Comparison of ENCODE assay signal across 8 cellular contexts in the genomic region with DNA sequence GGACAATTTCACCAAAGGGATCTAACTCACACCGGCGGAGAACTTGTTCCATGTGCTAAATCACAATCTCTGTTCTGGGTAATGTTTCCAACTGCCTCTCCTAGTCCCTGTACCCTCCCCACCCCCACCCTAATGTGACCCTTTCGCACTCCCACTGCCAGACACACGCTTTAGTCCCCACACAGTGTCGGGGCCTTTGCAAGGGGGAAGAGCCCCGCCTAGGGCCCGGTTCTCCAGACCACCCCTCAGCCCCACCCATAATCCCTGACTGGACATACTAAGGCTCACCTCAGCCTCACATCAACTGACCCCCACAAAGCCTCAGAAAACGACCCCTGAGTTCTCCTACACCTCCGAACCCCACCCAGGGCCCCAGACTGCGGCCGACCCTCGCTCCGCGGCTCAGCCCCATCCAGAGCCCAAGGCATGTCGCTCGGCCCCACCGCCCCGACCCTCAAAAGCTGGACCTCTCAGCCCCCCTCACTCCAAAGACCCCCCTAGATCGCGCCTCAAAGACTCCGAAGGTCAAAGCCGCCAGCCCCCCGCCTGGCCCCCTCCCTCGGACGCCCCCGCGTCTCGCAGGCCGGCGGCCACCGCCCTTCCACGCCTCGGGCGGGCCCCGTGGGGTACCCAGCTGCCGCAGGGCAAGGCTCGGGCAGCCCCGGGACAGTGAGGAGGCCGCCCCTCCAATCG.
A peak's percentile ranks its signal among the peaks of the same experiment; 100 is the strongest.
DNase-seq lines count a peak whose midpoint lies in the region; ATAC-seq and TF ChIP-seq lines count a peak whose summit lies in the region.

No MANE protein-coding gene starts in this region.

- peaks cover 10% of the 10 kb centered on the region for H3K36me3 ChIP-seq in DND-41 (ENCODE audit: insufficient read depth, low read length)
- peaks cover 0 to 8% of the 10 kb centered on the region in 2 donors for H3K36me3 ChIP-seq in gastroesophageal sphincter
- peaks cover 7% of the 10 kb centered on the region for H3K36me3 ChIP-seq in osteoblast (ENCODE audit: insufficient read depth, low read length)

- no peaks in the 10 kb centered on the region for H3K27me3 Mint-ChIP-seq in activated T-cell treated with anti-CD3 and anti-CD28 coated beads, Interleukin-2, amount 50 U/mL, for 24 hours

- H3K9me3 ChIP-seq in DND-41 (ENCODE audit: insufficient read depth, low read length, severe bottlenecking) (no peaks in the 10 kb centered on the region), gastroesophageal sphincter (no peaks in the 10 kb centered on the region), osteoblast (ENCODE audit: low read depth, low read length) (no peaks in the 10 kb centered on the region)

- TF ChIP-seq POLR2A in gastroesophageal sphincter (IDR thresholded peaks at IDR 0.05): no peak

- H4K20me1 ChIP-seq in DND-41 (ENCODE audit: insufficient read depth, low read length): peaks cover 12% of the 10 kb centered on the region; the same call in 1 of the 2 replicates
- H4K20me1 ChIP-seq in osteoblast (ENCODE audit: insufficient read depth, low read length): peaks cover 29% of the 10 kb centered on the region

- H3K79me2 ChIP-seq in DND-41 (ENCODE audit: insufficient read depth, low read length) (peaks cover 52% of the 10 kb centered on the region), osteoblast (ENCODE audit: insufficient read depth, low read length) (peaks cover 51% of the 10 kb centered on the region)

- peak overlapping the region; percentile 90 for H3K9ac ChIP-seq in DND-41 (ENCODE audit: low read depth, low read length)

- H3K27ac ChIP-seq in DND-41 (ENCODE audit: low read length): peak overlapping the region; percentile 100
- peak overlapping the region; percentile 95 to 100 (median 97) for H3K27ac ChIP-seq in gastroesophageal sphincter
- peak overlapping the region; percentile 97 for H3K27ac ChIP-seq in osteoblast (ENCODE audit: low read depth, low read length)

- H3K4me1 Mint-ChIP-seq in activated T-cell treated with anti-CD3 and anti-CD28 coated beads, Interleukin-2, amount 50 U/mL, for 24 hours (ENCODE audit: low read depth): peaks cover 30% of the 10 kb centered on the region

- TF ChIP-seq CTCF in DND-41 (IDR thresholded peaks at IDR 0.05; ENCODE audit: borderline replicate concordance, extremely low read depth, low read length, poor library complexity, severe bottlenecking) (peak; percentile 6), gastroesophageal sphincter (IDR thresholded peaks at IDR 0.05) (no peak), osteoblast (IDR thresholded peaks at IDR 0.05; ENCODE audit: extremely low read depth, low read depth, low read length) (no peak)

- H3K4me3 ChIP-seq in DND-41 (ENCODE audit: low read depth in 1 of 2, low read length in 2 of 2) (peak overlapping the region; percentile 76 to 92), gastroesophageal sphincter (peak overlapping the region; percentile 77 to 98), osteoblast (ENCODE audit: insufficient read depth, low read length) (peak overlapping the region; percentile 83)

- H2AFZ ChIP-seq in DND-41 (ENCODE audit: low read depth, low read length) (peak overlapping the region; percentile 95), osteoblast (ENCODE audit: low read length) (peak overlapping the region; percentile 33)

- H3K4me1 ChIP-seq in DND-41 (ENCODE audit: insufficient read depth, low read length): peaks cover 27% of the 10 kb centered on the region
- peaks cover 5 to 50% (median 17%) of the 10 kb centered on the region in 3 donors for H3K4me1 ChIP-seq in gastroesophageal sphincter
- H3K4me1 ChIP-seq in osteoblast (ENCODE audit: insufficient read depth, low read length): peaks cover 38% of the 10 kb centered on the region

- TF ChIP-seq EP300 in Ishikawa (IDR thresholded peaks at IDR 0.05; ENCODE audit: borderline replicate concordance): no peak
- TF ChIP-seq EP300 in gastroesophageal sphincter (IDR thresholded peaks at IDR 0.05): no peak

- no peaks in the 10 kb centered on the region for H3K9me3 Mint-ChIP-seq in activated T-cell treated with anti-CD3 and anti-CD28 coated beads, Interleukin-2, amount 50 U/mL, for 24 hours

- DNase-seq in DND-41: peak; percentile 33
- no peak for DNase-seq in activated T-cell treated with anti-CD3 and anti-CD28 coated beads, Interleukin-2, amount 50 U/mL, for 24 hours
- no peak for DNase-seq in osteoblast (ENCODE audit: insufficient read length, low spot score, missing footprints)
- no peak for DNase-seq in GOT3 (lab: John Stamatoyannopoulos, UW)
- DNase-seq in 8988T: no peak

- no peaks in the 10 kb centered on the region for H3K27me3 ChIP-seq in DND-41 (ENCODE audit: insufficient read depth, low read length, poor library complexity)
- H3K27me3 ChIP-seq in gastroesophageal sphincter: no peaks in the 10 kb centered on the region
- no peaks in the 10 kb centered on the region for H3K27me3 ChIP-seq in osteoblast (ENCODE audit: insufficient read depth, low read length)

- 0% methylated on average over 3 to 4 of the region's 40 CpGs for WGBS in gastroesophageal sphincter (ENCODE audit: low coverage in 1 of 2), 2 donors

- H3K4me2 ChIP-seq in DND-41 (ENCODE audit: insufficient read depth, low read length) (peak overlapping the region; percentile 85), osteoblast (ENCODE audit: insufficient read depth, low read length) (peak overlapping the region; percentile 98)

- TF ChIP-seq RAD21 in Ishikawa (IDR thresholded peaks at IDR 0.05; ENCODE audit: low read depth): no peak

- peak overlapping the region; percentile 88 for H3K27ac Mint-ChIP-seq in activated T-cell treated with anti-CD3 and anti-CD28 coated beads, Interleukin-2, amount 50 U/mL, for 24 hours

- peak; percentile 35 for ATAC-seq in DND-41 (ENCODE audit: insufficient read depth, low read depth)
- ATAC-seq in GM19463 (IDR thresholded peaks at IDR 0.05; ENCODE audit: unreplicated experiment): peak; percentile 17
- no peak for ATAC-seq in gastroesophageal sphincter

- H3K4me3 Mint-ChIP-seq in activated T-cell treated with anti-CD3 and anti-CD28 coated beads, Interleukin-2, amount 50 U/mL, for 24 hours: peak overlapping the region; percentile 97

- peaks cover 25% of the 10 kb centered on the region for H3K36me3 Mint-ChIP-seq in activated T-cell treated with anti-CD3 and anti-CD28 coated beads, Interleukin-2, amount 50 U/mL, for 24 hours (ENCODE audit: low read depth)

TF ChIP-seq in Ishikawa, 13 proteins besides CTCF, POLR2A, EP300 and RAD21:
- TF ChIP-seq TCF12 (IDR thresholded peaks at IDR 0.05; ENCODE audit: low read depth) (no peak), ZBTB7A (IDR thresholded peaks at IDR 0.05; ENCODE audit: low read depth) (peak; percentile 61; the same call in 1 of the 2 replicates), CREB1 (IDR thresholded peaks at IDR 0.05; ENCODE audit: low read depth) (no peak), NFIC (IDR thresholded peaks at IDR 0.05) (no peak), EGR1 (IDR thresholded peaks at IDR 0.05) (peak; percentile 62), TAF1 (IDR thresholded peaks at IDR 0.05; ENCODE audit: low read depth) (no peak), YY1 (IDR thresholded peaks at IDR 0.05; ENCODE audit: low read depth) (no peak)
- TF ChIP-seq, protein P1, sequence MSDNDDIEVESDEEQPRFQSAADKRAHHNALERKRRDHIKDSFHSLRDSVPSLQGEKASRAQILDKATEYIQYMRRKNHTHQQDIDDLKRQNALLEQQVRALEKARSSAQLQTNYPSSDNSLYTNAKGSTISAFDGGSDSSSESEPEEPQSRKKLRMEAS (IDR thresholded peaks at IDR 0.05): no peak; the same call in 1 of the 2 replicates
- TF ChIP-seq, protein P2, sequence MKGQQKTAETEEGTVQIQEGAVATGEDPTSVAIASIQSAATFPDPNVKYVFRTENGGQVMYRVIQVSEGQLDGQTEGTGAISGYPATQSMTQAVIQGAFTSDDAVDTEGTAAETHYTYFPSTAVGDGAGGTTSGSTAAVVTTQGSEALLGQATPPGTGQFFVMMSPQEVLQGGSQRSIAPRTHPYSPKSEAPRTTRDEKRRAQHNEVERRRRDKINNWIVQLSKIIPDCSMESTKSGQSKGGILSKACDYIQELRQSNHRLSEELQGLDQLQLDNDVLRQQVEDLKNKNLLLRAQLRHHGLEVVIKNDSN (IDR thresholded peaks at IDR 0.05): no peak
TF ChIP-seq in Ishikawa: peak in this region for 2.
